Comparison of ENCODE assay signal across 11 cellular contexts in genomic region chr11:62879150-62879549, GRCh38. TPM values are rescaled to one million over a fixed set of nuclear protein-coding genes. Genes with fewer than 3 reads are reported as not detected.
DNase-seq lines count a peak whose midpoint lies in the region; ATAC-seq, FAIRE-seq and TF ChIP-seq lines count a peak whose summit lies in the region.
"Had no signal": no experiment of that assay in that cellular context is flagged by ENCODE, and none has a peak within 500 bp of the region (broad histone marks: within the 10 kb centered on the region; RNA-seq: fewer than 3 reads in every experiment).

No MANE protein-coding gene starts in this region.

- TF ChIP-seq RAD21 in HepG2 (CRISPR knock-in tag; IDR thresholded peaks at IDR 0.05), result no peak

- peak overlapping the region; percentile 92; the same call in 1 of the 2 replicates for H3K9ac ChIP-seq in HepG2 (ENCODE audit: insufficient read depth, low read depth, low read length)

- no peaks in the 10 kb centered on the region for H3K9me3 Mint-ChIP-seq in nephron progenitor cell
- H3K9me3 Mint-ChIP-seq: CD8-positive, alpha-beta T cell; natural killer cell treated with Interleukin-12 subunit alpha and Interleukin-12 subunit beta and Interleukin-15 and Interleukin-18, amount 100 ng/mL, for 72 hours had no signal

- H3K9me3 ChIP-seq in HepG2 (ENCODE audit: low read length) (no peaks in the 10 kb centered on the region), right lobe of liver (no peaks in the 10 kb centered on the region), breast epithelium (no peaks in the 10 kb centered on the region), aorta (ENCODE audit: control insufficient read depth, low read length) (no peaks in the 10 kb centered on the region), SJCRH30 (replicated peaks) (no peaks in the 10 kb centered on the region)

- peaks cover 53% of the 10 kb centered on the region for H3K4me1 ChIP-seq in HepG2 (ENCODE audit: insufficient read depth, low read length)
- H3K4me1 ChIP-seq in right lobe of liver, result peaks cover 0 to 51% (median 21%) of the 10 kb centered on the region in 4 donors
- H3K4me1 ChIP-seq in breast epithelium, result peaks cover 0 to 15% of the 10 kb centered on the region in 2 donors
- peaks cover 0 to 9% of the 10 kb centered on the region in 2 donors for H3K4me1 ChIP-seq in aorta (ENCODE audit: control insufficient read depth in 1 of 2, insufficient read depth in 2 of 2, low read length in 2 of 2)
- H3K4me1 ChIP-seq in SJCRH30, result peaks cover 20% of the 10 kb centered on the region

- DNase-seq in HepG2 (ENCODE audit: low spot score) (no peak), right lobe of liver (no peak), breast epithelium (ENCODE audit: low spot score in 2 of 2) (no peak), nephron progenitor cell (no peak), aorta (no peak), GM12892 (ENCODE audit: insufficient read length) (no peak), NCI-H2107 treated with DMSO at 0.1 percent for 48 hours (lab: John Stamatoyannopoulos, UW; ENCODE audit: unreplicated experiment) (no peak), SJCRH30 (no peak)
- DNase-seq: activated T-cell treated with anti-CD3 and anti-CD28 coated beads for 4 hours; CD8-positive, alpha-beta T cell had no signal

- FAIRE-seq in HepG2 (lab: Jason Lieb, UNC) (no peak), GM12892 (lab: Jason Lieb, UNC) (no peak)

- intact Hi-C loops in HepG2 (cut with micrococcal nuclease; ENCODE audit: unreplicated experiment) (no loop called here), right lobe of liver (cut with DNase I) (no loop called here), breast epithelium (cut with DNase I; ENCODE audit: low total_unique reads) (loop anchor here (10.0 kb wide), 1 partner anchor 484 kb away; no protein-coding TSS in a partner anchor), aorta (cut with DNase I) (no loop called here)

- H3K27me3 ChIP-seq in HepG2 (ENCODE audit: control insufficient read depth in 1 of 2, insufficient read depth in 2 of 2, low read length in 2 of 2), result no peaks in the 10 kb centered on the region; a peak in 1 of 5 replicates
- H3K27me3 ChIP-seq in right lobe of liver, result no peaks in the 10 kb centered on the region
- no peaks in the 10 kb centered on the region for H3K27me3 ChIP-seq in breast epithelium
- H3K27me3 ChIP-seq in aorta (ENCODE audit: control insufficient read depth in 1 of 2, insufficient read depth in 2 of 2, low read length in 1 of 2), result no peaks in the 10 kb centered on the region
- H3K27me3 ChIP-seq in SJCRH30, result no peaks in the 10 kb centered on the region

- H3K4me3 ChIP-seq in HepG2 (replicated peaks in 1 of 3; ENCODE audit: insufficient read depth in 1 of 3, low read depth in 2 of 3, low read length in 3 of 3), result no peak overlapping the region
- H3K4me3 ChIP-seq in right lobe of liver, result no peak overlapping the region
- peak overlapping the region in 2 of 3 donors; percentile 68 to 92 for H3K4me3 ChIP-seq in breast epithelium
- H3K4me3 ChIP-seq in aorta (ENCODE audit: low read length in 2 of 2), result no peak overlapping the region
- no peak overlapping the region for H3K4me3 ChIP-seq in SJCRH30

- peaks cover 55% of the 10 kb centered on the region for H3K79me2 ChIP-seq in HepG2 (ENCODE audit: insufficient read depth, low read length)

- TF ChIP-seq EP300 in HepG2 (IDR thresholded peaks at IDR 0.05; ENCODE audit: low read depth in 2 of 2, low read length in 2 of 2) (no peak), HepG2 (CRISPR knock-in tag; IDR thresholded peaks at IDR 0.05; ENCODE audit: borderline replicate concordance) (no peak)

- peak overlapping the region; percentile 81; the same call in 1 of the 2 replicates for H3K4me2 ChIP-seq in HepG2 (ENCODE audit: low read depth, low read length)

- peaks cover 58% of the 10 kb centered on the region for H3K36me3 Mint-ChIP-seq in nephron progenitor cell (ENCODE audit: low read depth)

- peaks cover 50% of the 10 kb centered on the region for H3K4me1 Mint-ChIP-seq in nephron progenitor cell

- H3K27me3 Mint-ChIP-seq in nephron progenitor cell (ENCODE audit: low read depth, poor library complexity), result no peaks in the 10 kb centered on the region
- H3K27me3 Mint-ChIP-seq: natural killer cell treated with Interleukin-12 subunit alpha and Interleukin-12 subunit beta and Interleukin-15 and Interleukin-18, amount 100 ng/mL, for 72 hours had no signal

- CTCF ChIA-PET in HepG2 (lab: Yijun Ruan, JAX; ENCODE audit: low intra/inter-chr PET ratio, low total read pairs), result no interaction called here

- in situ Hi-C loops in HepG2 (cut with HindIII; ENCODE audit: extremely low pct_ligation_motif_present, low pct_unique_long_range_greater_than_20kb), result loop anchor here (5.0 kb wide), 1 partner anchor 92 kb away; the partner anchor contains the start of gene TMEM179B

- TF ChIP-seq POLR2A in HepG2 (IDR thresholded peaks at IDR 0.05; ENCODE audit: insufficient read depth in 1 of 2, low read depth in 2 of 2, low read length in 2 of 2) (no peak), right lobe of liver (IDR thresholded peaks at IDR 0.05) (no peak), breast epithelium (IDR thresholded peaks at IDR 0.05) (no peak), GM12892 (IDR thresholded peaks at IDR 0.05; ENCODE audit: low read depth, low read length) (no peak)

- H4K20me1 ChIP-seq in HepG2 (ENCODE audit: insufficient read depth, low read length), result peaks cover 8% of the 10 kb centered on the region; the same call in 1 of the 2 replicates

- H3K27ac ChIP-seq in HepG2 (ENCODE audit: extremely low read length, insufficient read depth, low read length), result peak overlapping the region; percentile 93
- peak overlapping the region in 1 of 3 donors; percentile 93 for H3K27ac ChIP-seq in right lobe of liver
- peak overlapping the region; percentile 97 to 100 for H3K27ac ChIP-seq in breast epithelium
- peak overlapping the region; percentile 43 to 98 for H3K27ac ChIP-seq in aorta (ENCODE audit: low read depth in 1 of 2, low read length in 2 of 2)
- no peak overlapping the region for H3K27ac ChIP-seq in SJCRH30

- ATAC-seq in HepG2, result no peak
- ATAC-seq in right lobe of liver, result no peak
- ATAC-seq in aorta (ENCODE audit: low FRiP score), result no peak
- ATAC-seq: CD8-positive, alpha-beta T cell; natural killer cell treated with Interleukin-12 subunit alpha and Interleukin-12 subunit beta and Interleukin-15 and Interleukin-18, amount 100 ng/mL, for 72 hours had no signal

- WGBS in HepG2 (ENCODE audit: low lambda C conversion rate), result 99% methylated on average over 4 of the region's 4 CpGs
- 85% methylated on average over 4 of the region's 4 CpGs for WGBS in right lobe of liver (ENCODE audit: insufficient coverage, low coverage, low lambda C conversion rate, missing lambda C conversion rate)
- 56% methylated on average over 4 of the region's 4 CpGs for WGBS in aorta, 2 donors

- no peak for TF ChIP-seq CTCF in HepG2 (CRISPR knock-in tag; IDR thresholded peaks at IDR 0.05)
- TF ChIP-seq CTCF in right lobe of liver (IDR thresholded peaks at IDR 0.05), result no peak
- no peak for TF ChIP-seq CTCF in breast epithelium (IDR thresholded peaks at IDR 0.05)
- no peak for TF ChIP-seq CTCF in nephron progenitor cell (IDR thresholded peaks at IDR 0.05)

- H2AFZ ChIP-seq in HepG2 (ENCODE audit: low read length), result no peak overlapping the region

- peak overlapping the region; percentile 100 for H3K27ac Mint-ChIP-seq in nephron progenitor cell

- BruUV-seq in HepG2 (replicated peaks; lab: Mats Ljungman, UMichigan), result no TSS peak

- H3K4me3 Mint-ChIP-seq in nephron progenitor cell, result no peak overlapping the region

- H3K36me3 ChIP-seq in HepG2 (replicated peaks in 1 of 2; ENCODE audit: control insufficient read depth in 1 of 2, insufficient read depth in 2 of 2, low read length in 2 of 2) (peaks cover 13 to 54% of the 10 kb centered on the region in 2 experiments), right lobe of liver (peaks cover 0 to 18% (median 8%) of the 10 kb centered on the region in 4 donors), breast epithelium (no peaks in the 10 kb centered on the region), aorta (ENCODE audit: control insufficient read depth in 1 of 2, insufficient read depth in 2 of 2, low read length in 1 of 2) (no peaks in the 10 kb centered on the region), SJCRH30 (peaks cover 39% of the 10 kb centered on the region)

- POLR2A ChIA-PET in HepG2 (lab: Yijun Ruan, JAX), result interaction anchor here (0.9 to 5.8 kb wide), 3 partner anchors 11 to 93 kb away, joined by 3 to 90 read pairs (median 39); partner anchors contain the start of gene WDR74

RNA-seq across cellular contexts. Expression of gene SLC3A2, which starts 1.5 kb away (rescaled TPM):
- 94.8 and 213 TPM in 2 replicates for total RNA-seq in HepG2 (2016; rRNA removed; fragmentation: Illumina TruSeq; extraction: Trizol)
- total RNA-seq in HepG2 (2016; cell fraction: cytosol; rRNA removed; fragmentation: Illumina TruSeq; extraction: Trizol; ENCODE audit: low read depth), result 38.0 and 39.9 TPM in 2 replicates
- 86.4 and 215 TPM in 2 replicates for total RNA-seq in HepG2 (2016; cell fraction: insoluble cytoplasmic fraction; rRNA removed; fragmentation: Illumina TruSeq; extraction: Trizol)
- total RNA-seq in HepG2 (2016; cell fraction: membrane; rRNA removed; fragmentation: Illumina TruSeq; extraction: Trizol), result 38.3 and 41.7 TPM in 2 replicates
- total RNA-seq in HepG2 (2016; cell fraction: nucleus; rRNA removed; fragmentation: Illumina TruSeq; extraction: Trizol), result 205 and 227 TPM in 2 replicates
- polyA plus RNA-seq in HepG2 (2011; rRNA removed), result 225 and 226 TPM in 2 replicates
- polyA plus RNA-seq in HepG2 (2011; cell fraction: cytosol; rRNA removed), result 197 and 232 TPM in 2 replicates
- polyA plus RNA-seq in HepG2 (2011; cell fraction: nucleus; rRNA removed), result 387 TPM in 2 replicates
- polyA plus RNA-seq in HepG2 (2012), result 155 and 209 TPM in 2 replicates
- polyA plus RNA-seq in HepG2 (2016; cell fraction: cytosol; fragmentation: Illumina TruSeq; extraction: Trizol; ENCODE audit: low read depth), result 14.6 and 16.2 TPM in 2 replicates
- 86.8 and 89.1 TPM in 2 replicates for polyA plus RNA-seq in HepG2 (2016; cell fraction: insoluble cytoplasmic fraction; fragmentation: Illumina TruSeq; extraction: Trizol; ENCODE audit: low read depth)
- polyA plus RNA-seq in HepG2 (2016; cell fraction: membrane; fragmentation: Illumina TruSeq; extraction: Trizol; ENCODE audit: low read depth), result 14.4 and 19.1 TPM in 2 replicates
- polyA plus RNA-seq in HepG2 (2016; cell fraction: nucleus; fragmentation: Illumina TruSeq; extraction: Trizol; ENCODE audit: insufficient read depth, low read depth), result 322 and 351 TPM in 2 replicates
- polyA minus RNA-seq in HepG2 (2011; rRNA and poly(A)+ RNA removed; ENCODE audit: low replicate concordance), result 232 and 734 TPM in 2 replicates
- polyA minus RNA-seq in HepG2 (2011; cell fraction: cytosol; rRNA and poly(A)+ RNA removed), result 189 and 204 TPM in 2 replicates
- polyA minus RNA-seq in HepG2 (2011; cell fraction: nucleus; rRNA and poly(A)+ RNA removed), result 166 and 194 TPM in 2 replicates
- 100 to 1,000 TPM in 1 of 6 experiments, 10 to 100 TPM in 5; 39.8 to 106 (median 63.0) TPM for total RNA-seq in right lobe of liver
- 100 to 1,000 TPM; 147 to 214 (median 171) TPM for total RNA-seq in breast epithelium
- 100 to 1,000 TPM in 1 of 2 donors, 10 to 100 TPM in 1; 98.6 to 107 TPM for total RNA-seq in aorta
- 10 to 100 TPM; 31.8 to 74.8 TPM for polyA plus RNA-seq in aorta
- 90.4 TPM for polyA plus RNA-seq in GM12892 (2012; ENCODE audit: missing spikeins)
- 106 and 109 TPM in 2 replicates for total RNA-seq in SJCRH30 (2014; rRNA removed; shearing (Covaris generic))

RNA-seq across cellular contexts. Expression of gene WDR74, which starts 39.8 kb away (rescaled TPM):
- total RNA-seq in HepG2 (2016; rRNA removed; fragmentation: Illumina TruSeq; extraction: Trizol) (68.4 and 83.3 TPM in 2 replicates), right lobe of liver (10 to 100 TPM; 17.6 to 30.6 (median 24.3) TPM), breast epithelium (10 to 100 TPM; 46.6 to 62.6 (median 48.7) TPM), aorta (10 to 100 TPM; 35.4 to 42.9 TPM)
- 73.1 and 74.3 TPM in 2 replicates for total RNA-seq in HepG2 (2016; cell fraction: cytosol; rRNA removed; fragmentation: Illumina TruSeq; extraction: Trizol; ENCODE audit: low read depth)
- 64.4 and 81.2 TPM in 2 replicates for total RNA-seq in HepG2 (2016; cell fraction: insoluble cytoplasmic fraction; rRNA removed; fragmentation: Illumina TruSeq; extraction: Trizol)
- total RNA-seq in HepG2 (2016; cell fraction: membrane; rRNA removed; fragmentation: Illumina TruSeq; extraction: Trizol), result 35.8 and 38.0 TPM in 2 replicates
- 65.9 and 69.3 TPM in 2 replicates for total RNA-seq in HepG2 (2016; cell fraction: nucleus; rRNA removed; fragmentation: Illumina TruSeq; extraction: Trizol)
- polyA plus RNA-seq in HepG2 (2011; rRNA removed) (77.0 and 84.6 TPM in 2 replicates), aorta (10 to 100 TPM; 13.5 to 53.9 TPM)
- 65.2 and 92.4 TPM in 2 replicates for polyA plus RNA-seq in HepG2 (2011; cell fraction: cytosol; rRNA removed)
- 200 and 217 TPM in 2 replicates for polyA plus RNA-seq in HepG2 (2011; cell fraction: nucleus; rRNA removed)
- polyA plus RNA-seq in HepG2 (2012), result 46.6 and 65.2 TPM in 2 replicates
- polyA plus RNA-seq in HepG2 (2016; cell fraction: cytosol; fragmentation: Illumina TruSeq; extraction: Trizol; ENCODE audit: low read depth), result 14.6 and 16.3 TPM in 2 replicates
- polyA plus RNA-seq in HepG2 (2016; cell fraction: insoluble cytoplasmic fraction; fragmentation: Illumina TruSeq; extraction: Trizol; ENCODE audit: low read depth), result 58.9 and 67.1 TPM in 2 replicates
- polyA plus RNA-seq in HepG2 (2016; cell fraction: membrane; fragmentation: Illumina TruSeq; extraction: Trizol; ENCODE audit: low read depth), result 19.3 and 20.8 TPM in 2 replicates
- polyA plus RNA-seq in HepG2 (2016; cell fraction: nucleus; fragmentation: Illumina TruSeq; extraction: Trizol; ENCODE audit: insufficient read depth, low read depth), result 134 and 146 TPM in 2 replicates
- polyA minus RNA-seq in HepG2 (2011; rRNA and poly(A)+ RNA removed; ENCODE audit: low replicate concordance), result 110 and 251 TPM in 2 replicates
- 31.0 and 38.8 TPM in 2 replicates for polyA minus RNA-seq in HepG2 (2011; cell fraction: cytosol; rRNA and poly(A)+ RNA removed)
- polyA minus RNA-seq in HepG2 (2011; cell fraction: nucleus; rRNA and poly(A)+ RNA removed), result 217 and 271 TPM in 2 replicates
- polyA plus RNA-seq in GM12892 (2012; ENCODE audit: missing spikeins), result 51.3 TPM
- total RNA-seq in SJCRH30 (2014; rRNA removed; shearing (Covaris generic)), result 46.7 and 50.4 TPM in 2 replicates

RNA-seq across cellular contexts. Expression of gene CHRM1, which starts 42.0 kb away (rescaled TPM):
- total RNA-seq in HepG2 (2016; rRNA removed; fragmentation: Illumina TruSeq; extraction: Trizol), result not detected in 2 replicates
- total RNA-seq in HepG2 (2016; cell fraction: cytosol; rRNA removed; fragmentation: Illumina TruSeq; extraction: Trizol; ENCODE audit: low read depth), result not detected in 2 replicates
- not detected in 2 replicates for total RNA-seq in HepG2 (2016; cell fraction: insoluble cytoplasmic fraction; rRNA removed; fragmentation: Illumina TruSeq; extraction: Trizol)
- not detected in 2 replicates for total RNA-seq in HepG2 (2016; cell fraction: membrane; rRNA removed; fragmentation: Illumina TruSeq; extraction: Trizol)
- total RNA-seq in HepG2 (2016; cell fraction: nucleus; rRNA removed; fragmentation: Illumina TruSeq; extraction: Trizol), result not detected in 2 replicates
- not detected in 2 replicates for polyA plus RNA-seq in HepG2 (2011; rRNA removed)
- polyA plus RNA-seq in HepG2 (2011; cell fraction: cytosol; rRNA removed), result not detected in 2 replicates
- not detected in 2 replicates for polyA plus RNA-seq in HepG2 (2011; cell fraction: nucleus; rRNA removed)
- not detected in 2 replicates for polyA plus RNA-seq in HepG2 (2012)
- polyA plus RNA-seq in HepG2 (2016; cell fraction: cytosol; fragmentation: Illumina TruSeq; extraction: Trizol; ENCODE audit: low read depth), result not detected in 2 replicates
- polyA plus RNA-seq in HepG2 (2016; cell fraction: insoluble cytoplasmic fraction; fragmentation: Illumina TruSeq; extraction: Trizol; ENCODE audit: low read depth), result not detected in 2 replicates
- not detected in 2 replicates for polyA plus RNA-seq in HepG2 (2016; cell fraction: membrane; fragmentation: Illumina TruSeq; extraction: Trizol; ENCODE audit: low read depth)
- not detected in 2 replicates for polyA plus RNA-seq in HepG2 (2016; cell fraction: nucleus; fragmentation: Illumina TruSeq; extraction: Trizol; ENCODE audit: insufficient read depth, low read depth)
- polyA minus RNA-seq in HepG2 (2011; rRNA and poly(A)+ RNA removed; ENCODE audit: low replicate concordance), result 0.21 TPM in 1 of 2 replicates, not detected in the other
- not detected in 2 replicates for polyA minus RNA-seq in HepG2 (2011; cell fraction: cytosol; rRNA and poly(A)+ RNA removed)
- not detected in 2 replicates for polyA minus RNA-seq in HepG2 (2011; cell fraction: nucleus; rRNA and poly(A)+ RNA removed)
- not detected for total RNA-seq in right lobe of liver
- total RNA-seq in breast epithelium, result 1 to 10 TPM in 1 of 3 donors, under 1 TPM in 1, not detected in 1; 0.88 to 1.3 TPM
- not detected for total RNA-seq in aorta
- not detected for polyA plus RNA-seq in aorta
- not detected for polyA plus RNA-seq in GM12892 (2012; ENCODE audit: missing spikeins)
- total RNA-seq in SJCRH30 (2014; rRNA removed; shearing (Covaris generic)), result not detected in 2 replicates
- total RNA-seq: CD8-positive, alpha-beta T cell; natural killer cell treated with Interleukin-12 subunit alpha and Interleukin-12 subunit beta and Interleukin-15 and Interleukin-18, amount 100 ng/mL, for 72 hours had no signal

RNA-seq across cellular contexts. Expression of gene TEX54, which starts 46.5 kb away (rescaled TPM):
- not detected in 2 replicates for total RNA-seq in HepG2 (2016; rRNA removed; fragmentation: Illumina TruSeq; extraction: Trizol)
- not detected in 2 replicates for total RNA-seq in HepG2 (2016; cell fraction: cytosol; rRNA removed; fragmentation: Illumina TruSeq; extraction: Trizol; ENCODE audit: low read depth)
- not detected in 2 replicates for total RNA-seq in HepG2 (2016; cell fraction: insoluble cytoplasmic fraction; rRNA removed; fragmentation: Illumina TruSeq; extraction: Trizol)
- total RNA-seq in HepG2 (2016; cell fraction: membrane; rRNA removed; fragmentation: Illumina TruSeq; extraction: Trizol), result not detected in 2 replicates
- not detected in 2 replicates for total RNA-seq in HepG2 (2016; cell fraction: nucleus; rRNA removed; fragmentation: Illumina TruSeq; extraction: Trizol)
- not detected in 2 replicates for polyA plus RNA-seq in HepG2 (2011; rRNA removed)
- not detected in 2 replicates for polyA plus RNA-seq in HepG2 (2011; cell fraction: cytosol; rRNA removed)
- not detected in 2 replicates for polyA plus RNA-seq in HepG2 (2011; cell fraction: nucleus; rRNA removed)
- polyA plus RNA-seq in HepG2 (2012), result 0.55 TPM in 1 of 2 replicates, not detected in the other
- polyA plus RNA-seq in HepG2 (2016; cell fraction: cytosol; fragmentation: Illumina TruSeq; extraction: Trizol; ENCODE audit: low read depth), result not detected in 2 replicates
- polyA plus RNA-seq in HepG2 (2016; cell fraction: insoluble cytoplasmic fraction; fragmentation: Illumina TruSeq; extraction: Trizol; ENCODE audit: low read depth), result not detected in 2 replicates
- not detected in 2 replicates for polyA plus RNA-seq in HepG2 (2016; cell fraction: membrane; fragmentation: Illumina TruSeq; extraction: Trizol; ENCODE audit: low read depth)
- not detected in 2 replicates for polyA plus RNA-seq in HepG2 (2016; cell fraction: nucleus; fragmentation: Illumina TruSeq; extraction: Trizol; ENCODE audit: insufficient read depth, low read depth)
- not detected in 2 replicates for polyA minus RNA-seq in HepG2 (2011; rRNA and poly(A)+ RNA removed; ENCODE audit: low replicate concordance)
- not detected in 2 replicates for polyA minus RNA-seq in HepG2 (2011; cell fraction: cytosol; rRNA and poly(A)+ RNA removed)
- polyA minus RNA-seq in HepG2 (2011; cell fraction: nucleus; rRNA and poly(A)+ RNA removed), result not detected in 2 replicates
- total RNA-seq in right lobe of liver, result not detected
- 1 to 10 TPM in 1 of 3 donors, not detected in 2; 1.6 TPM for total RNA-seq in breast epithelium
- total RNA-seq in aorta, result not detected
- polyA plus RNA-seq in aorta, result 1 to 10 TPM in 1 of 2 donors, not detected in 1; 5.5 TPM
- polyA plus RNA-seq in GM12892 (2012; ENCODE audit: missing spikeins), result not detected
- total RNA-seq in SJCRH30 (2014; rRNA removed; shearing (Covaris generic)), result not detected in 2 replicates
- total RNA-seq: CD8-positive, alpha-beta T cell had no signal

RNA-seq across cellular contexts. Expression of gene STX5, which starts 47.3 kb away (rescaled TPM):
- 26.9 and 29.2 TPM in 2 replicates for total RNA-seq in HepG2 (2016; rRNA removed; fragmentation: Illumina TruSeq; extraction: Trizol)
- total RNA-seq in HepG2 (2016; cell fraction: cytosol; rRNA removed; fragmentation: Illumina TruSeq; extraction: Trizol; ENCODE audit: low read depth), result 11.5 and 13.1 TPM in 2 replicates
- total RNA-seq in HepG2 (2016; cell fraction: insoluble cytoplasmic fraction; rRNA removed; fragmentation: Illumina TruSeq; extraction: Trizol), result 28.7 and 31.4 TPM in 2 replicates
- total RNA-seq in HepG2 (2016; cell fraction: membrane; rRNA removed; fragmentation: Illumina TruSeq; extraction: Trizol), result 21.4 and 25.5 TPM in 2 replicates
- total RNA-seq in HepG2 (2016; cell fraction: nucleus; rRNA removed; fragmentation: Illumina TruSeq; extraction: Trizol), result 19.8 and 21.0 TPM in 2 replicates
- polyA plus RNA-seq in HepG2 (2011; rRNA removed), result 30.0 and 36.6 TPM in 2 replicates
- 40.4 and 44.3 TPM in 2 replicates for polyA plus RNA-seq in HepG2 (2011; cell fraction: cytosol; rRNA removed)
- 58.1 and 64.7 TPM in 2 replicates for polyA plus RNA-seq in HepG2 (2011; cell fraction: nucleus; rRNA removed)
- polyA plus RNA-seq in HepG2 (2012), result 34.4 and 38.4 TPM in 2 replicates
- polyA plus RNA-seq in HepG2 (2016; cell fraction: cytosol; fragmentation: Illumina TruSeq; extraction: Trizol; ENCODE audit: low read depth), result 16.7 and 21.3 TPM in 2 replicates
- polyA plus RNA-seq in HepG2 (2016; cell fraction: insoluble cytoplasmic fraction; fragmentation: Illumina TruSeq; extraction: Trizol; ENCODE audit: low read depth), result 46.7 and 47.9 TPM in 2 replicates
- 24.0 and 30.0 TPM in 2 replicates for polyA plus RNA-seq in HepG2 (2016; cell fraction: membrane; fragmentation: Illumina TruSeq; extraction: Trizol; ENCODE audit: low read depth)
- polyA plus RNA-seq in HepG2 (2016; cell fraction: nucleus; fragmentation: Illumina TruSeq; extraction: Trizol; ENCODE audit: insufficient read depth, low read depth), result 28.2 and 33.5 TPM in 2 replicates
- 75.1 and 110 TPM in 2 replicates for polyA minus RNA-seq in HepG2 (2011; rRNA and poly(A)+ RNA removed; ENCODE audit: low replicate concordance)
- polyA minus RNA-seq in HepG2 (2011; cell fraction: cytosol; rRNA and poly(A)+ RNA removed), result 15.7 and 21.4 TPM in 2 replicates
- polyA minus RNA-seq in HepG2 (2011; cell fraction: nucleus; rRNA and poly(A)+ RNA removed), result 39.8 and 49.6 TPM in 2 replicates
- 10 to 100 TPM; 22.1 to 27.8 (median 24.6) TPM for total RNA-seq in right lobe of liver
- 10 to 100 TPM; 30.8 to 42.3 (median 34.2) TPM for total RNA-seq in breast epithelium
- 10 to 100 TPM; 42.6 to 46.4 TPM for total RNA-seq in aorta
- 10 to 100 TPM; 19.2 to 44.0 TPM for polyA plus RNA-seq in aorta
- 23.9 TPM for polyA plus RNA-seq in GM12892 (2012; ENCODE audit: missing spikeins)
- total RNA-seq in SJCRH30 (2014; rRNA removed; shearing (Covaris generic)), result 22.7 and 27.5 TPM in 2 replicates

Comparison
In these comparisons a context has a peak if more than half of its experiments do, and no peak if none do; other contexts are left out.
1. H3K4me3 ChIP-seq: peak in breast epithelium (2 of 3); none in HepG2 (0 of 3), right lobe of liver (0 of 3), aorta (0 of 2) and SJCRH30 (single experiment).